Comparison of ENCODE assay signal across 1 cellular context in the genomic region with DNA sequence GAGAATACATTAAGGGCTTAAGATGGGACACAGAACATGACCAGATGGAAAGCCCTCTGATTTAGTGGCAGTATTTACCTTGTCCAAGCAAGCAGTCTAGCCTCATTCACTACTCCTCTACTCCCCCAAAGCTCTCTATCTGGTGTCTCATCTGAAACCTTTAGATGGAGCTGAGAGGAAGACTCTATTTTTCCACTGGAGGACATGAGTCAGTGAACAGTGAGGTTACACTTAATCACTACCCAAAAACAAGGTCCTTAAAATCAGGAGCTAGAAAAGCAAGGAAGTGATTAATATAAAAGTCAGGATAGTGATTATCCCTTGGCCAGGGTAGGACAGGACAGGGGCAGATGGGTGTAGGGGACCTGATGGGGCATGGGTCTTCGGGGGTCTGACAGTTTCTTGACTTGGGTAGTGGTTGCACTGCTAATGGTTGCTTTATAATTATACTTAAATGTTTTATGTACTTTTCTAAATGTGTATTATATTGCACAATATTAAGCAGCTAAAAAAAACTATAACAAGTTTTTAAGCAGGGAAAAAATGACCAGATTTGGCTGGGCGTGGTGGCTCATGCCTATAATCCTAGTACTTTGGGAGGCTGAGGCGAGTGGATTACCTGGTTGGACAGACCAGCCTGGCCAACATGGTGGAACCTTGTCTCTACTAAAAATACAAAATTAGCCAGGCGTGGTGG.
TF ChIP-seq lines count a peak whose summit lies in the region.

No MANE protein-coding gene starts in this region.

TF ChIP-seq in IMR-90, 13 proteins besides CTCF, POLR2A, EP300 and RAD21:
- TF ChIP-seq FOS (IDR thresholded peaks at IDR 0.05; ENCODE audit: low read depth, low read length) (no peak), MAZ (IDR thresholded peaks at IDR 0.05; ENCODE audit: borderline replicate concordance, low read depth, low read length) (no peak), CEBPB (IDR thresholded peaks at IDR 0.05; ENCODE audit: low read depth, low read length) (peak; percentile 51), SMC3 (IDR thresholded peaks at IDR 0.05; ENCODE audit: low read depth, low read length) (no peak)
- TF ChIP-seq, protein P1, sequence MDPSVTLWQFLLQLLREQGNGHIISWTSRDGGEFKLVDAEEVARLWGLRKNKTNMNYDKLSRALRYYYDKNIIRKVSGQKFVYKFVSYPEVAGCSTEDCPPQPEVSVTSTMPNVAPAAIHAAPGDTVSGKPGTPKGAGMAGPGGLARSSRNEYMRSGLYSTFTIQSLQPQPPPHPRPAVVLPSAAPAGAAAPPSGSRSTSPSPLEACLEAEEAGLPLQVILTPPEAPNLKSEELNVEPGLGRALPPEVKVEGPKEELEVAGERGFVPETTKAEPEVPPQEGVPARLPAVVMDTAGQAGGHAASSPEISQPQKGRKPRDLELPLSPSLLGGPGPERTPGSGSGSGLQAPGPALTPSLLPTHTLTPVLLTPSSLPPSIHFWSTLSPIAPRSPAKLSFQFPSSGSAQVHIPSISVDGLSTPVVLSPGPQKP (IDR thresholded peaks at IDR 0.05; ENCODE audit: borderline replicate concordance, low read depth, low read length): no peak
TF ChIP-seq in IMR-90: peak in this region for 1.
